ENCODE assay signal across 26 cellular contexts in the genomic region with DNA sequence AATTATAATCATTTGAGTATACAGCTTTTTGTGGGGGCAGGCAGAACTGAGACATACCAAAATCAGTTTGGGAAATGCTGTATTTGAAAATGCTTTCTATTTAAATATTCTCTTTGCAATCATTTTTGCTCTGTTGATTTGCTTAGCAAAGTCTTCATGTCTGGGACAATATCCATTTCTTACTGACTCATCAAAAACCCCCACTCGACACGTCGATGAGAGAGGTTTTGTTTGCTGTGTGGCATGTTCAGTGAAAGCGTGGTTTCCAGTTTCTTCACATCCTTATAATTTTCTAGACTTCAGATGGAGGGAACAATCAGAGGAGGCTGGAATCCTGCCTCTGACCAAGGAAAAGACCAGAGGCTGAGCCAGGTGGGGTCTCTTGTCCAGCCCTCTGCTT. TPM values are rescaled to one million over a fixed set of nuclear protein-coding genes. Genes with fewer than 3 reads are reported as not detected.
DNase-seq lines count a peak whose midpoint lies in the region; ATAC-seq, FAIRE-seq and TF ChIP-seq lines count a peak whose summit lies in the region.
"Had no signal": no experiment of that assay in that cellular context is flagged by ENCODE, and none has a peak within 500 bp of the region (broad histone marks: within the 10 kb centered on the region; RNA-seq: fewer than 3 reads in every experiment).

No MANE protein-coding gene starts in this region.

- no peak overlapping the region for H2BK12ac ChIP-seq in mesenchymal stem cell (ENCODE audit: low read length in 2 of 2)

- H2AK5ac ChIP-seq in mesenchymal stem cell (ENCODE audit: low read length, severe bottlenecking) = no peak overlapping the region

- no peak overlapping the region for H3K18ac ChIP-seq in mesenchymal stem cell (ENCODE audit: low read depth in 1 of 2, low read length in 2 of 2)

- no peak for FAIRE-seq in kidney (lab: Jason Lieb, UNC)
- FAIRE-seq: pancreas had no signal

- no peaks in the 10 kb centered on the region for H3K36me3 Mint-ChIP-seq in activated CD4-positive, alpha-beta T cell treated with anti-CD3 and anti-CD28 coated beads for 36 hours (ENCODE audit: low read depth)
- peaks cover 16% of the 10 kb centered on the region for H3K36me3 Mint-ChIP-seq in chondrocyte (ENCODE audit: low read depth)
- H3K36me3 Mint-ChIP-seq: CD4-positive, CD25-positive, alpha-beta regulatory T cell; IgD-negative memory B cell; stimulated activated memory B cell treated with anti-CD40 and anti-IgM and Interleukin-4, amounts not matched to agents 10 μg/mL and 1 μg/mL and 100 μg/mL, for 72 hours had no signal

- H3K4me3 ChIP-seq in mesenchymal stem cell (ENCODE audit: insufficient read depth in 1 of 2, low read depth in 1 of 2, low read length in 2 of 2) = no peak overlapping the region
- H3K4me3 ChIP-seq in tibial artery = no peak overlapping the region
- no peak overlapping the region for H3K4me3 ChIP-seq in kidney (ENCODE audit: low read length in 2 of 2)
- H3K4me3 ChIP-seq: colonic mucosa, hepatocyte, pancreas, PC-9, spleen had no signal

- peaks cover 2% of the 10 kb centered on the region for H3K27me3 Mint-ChIP-seq in activated CD4-positive, alpha-beta T cell treated with anti-CD3 and anti-CD28 coated beads for 36 hours
- no peaks in the 10 kb centered on the region for H3K27me3 Mint-ChIP-seq in chondrocyte (ENCODE audit: low read depth)

- intact Hi-C loops in activated CD4-positive, alpha-beta T cell treated with anti-CD3 and anti-CD28 coated beads for 36 hours (cut with DNase I, micrococcal nuclease) = no loop called here
- intact Hi-C loops in tibial artery (cut with DNase I; ENCODE audit: low total_unique reads) = no loop called here
- intact Hi-C loops in kidney (cut with DNase I) = no loop called here

- H3K23ac ChIP-seq in mesenchymal stem cell (ENCODE audit: low read length in 2 of 2) = no peak overlapping the region

- H3K27me3 ChIP-seq in mesenchymal stem cell (ENCODE audit: control insufficient read depth in 1 of 2, insufficient read depth in 1 of 2, low read length in 2 of 2) (peaks cover 0 to 4% of the 10 kb centered on the region in 2 experiments), tibial artery (no peaks in the 10 kb centered on the region)
- H3K27me3 ChIP-seq: colonic mucosa, hepatocyte, pancreas had no signal

- peaks cover 16% of the 10 kb centered on the region for H3K4me1 Mint-ChIP-seq in activated CD4-positive, alpha-beta T cell treated with anti-CD3 and anti-CD28 coated beads for 36 hours
- peaks cover 99% of the 10 kb centered on the region for H3K4me1 Mint-ChIP-seq in chondrocyte (ENCODE audit: low read depth)
- H3K4me1 Mint-ChIP-seq: IgD-negative memory B cell; stimulated activated memory B cell treated with anti-CD40 and anti-IgM and Interleukin-4, amounts not matched to agents 10 μg/mL and 1 μg/mL and 100 μg/mL, for 72 hours had no signal

- ATAC-seq in activated CD4-positive, alpha-beta T cell treated with anti-CD3 and anti-CD28 coated beads for 36 hours = no peak
- ATAC-seq in GM19455 (IDR thresholded peaks at IDR 0.05; ENCODE audit: unreplicated experiment) = no peak
- ATAC-seq: pancreas; stimulated activated memory B cell treated with anti-CD40 and anti-IgM and Interleukin-4, amounts not matched to agents 10 μg/mL and 1 μg/mL and 100 μg/mL, for 72 hours had no signal

- no peak overlapping the region for H2BK120ac ChIP-seq in mesenchymal stem cell (ENCODE audit: low read depth, low read length)

- H3K27ac ChIP-seq in mesenchymal stem cell (ENCODE audit: low read length, poor library complexity, severe bottlenecking) = no peak overlapping the region
- peak overlapping the region; percentile 76 to 91 for H3K27ac ChIP-seq in tibial artery
- H3K27ac ChIP-seq in kidney (ENCODE audit: low read depth in 2 of 2, low read length in 2 of 2) = no peak overlapping the region
- H3K27ac ChIP-seq: colonic mucosa, hepatocyte, pancreas, PC-9, spleen had no signal

- H4K8ac ChIP-seq in mesenchymal stem cell (ENCODE audit: low read length) = no peak overlapping the region

- no CpG with 5 or more reads among the region's 4 CpGs for WGBS in mesenchymal stem cell

- H3K4me1 ChIP-seq in mesenchymal stem cell (ENCODE audit: control insufficient read depth, insufficient read depth, low read depth, low read length) (peaks cover 20% of the 10 kb centered on the region), tibial artery (peaks cover 5 to 87% (median 61%) of the 10 kb centered on the region in 4 donors), kidney (ENCODE audit: control insufficient read depth in 1 of 2, insufficient read depth in 1 of 2, low read depth in 1 of 2, low read length in 2 of 2) (peaks cover 0 to 12% of the 10 kb centered on the region in 2 donors)
- H3K4me1 ChIP-seq: colonic mucosa, pancreas had no signal

- H3K9ac ChIP-seq in mesenchymal stem cell (ENCODE audit: low read length) (peak overlapping the region; percentile 56), kidney (ENCODE audit: low read length in 2 of 2) (no peak overlapping the region)

- no peak overlapping the region for H2AFZ ChIP-seq in mesenchymal stem cell (ENCODE audit: low read depth, low read length)
- H2AFZ ChIP-seq: hepatocyte, PC-9 had no signal

- no peak overlapping the region for H2BK5ac ChIP-seq in mesenchymal stem cell (ENCODE audit: low read depth, low read length, poor library complexity, severe bottlenecking)

- no peak overlapping the region for H3K4ac ChIP-seq in mesenchymal stem cell (ENCODE audit: low read depth in 1 of 2, low read length in 2 of 2)

- no peak overlapping the region for H4K91ac ChIP-seq in mesenchymal stem cell (ENCODE audit: low read length)

- peaks cover 11% of the 10 kb centered on the region for H3K79me1 ChIP-seq in mesenchymal stem cell (replicated peaks; ENCODE audit: low read length, poor library complexity, severe bottlenecking)

- no peak overlapping the region for H2BK15ac ChIP-seq in mesenchymal stem cell (ENCODE audit: low read depth, poor library complexity, severe bottlenecking)

- H3K36me3 ChIP-seq in mesenchymal stem cell (ENCODE audit: control insufficient read depth in 1 of 2, insufficient read depth in 2 of 2, low read depth in 1 of 2, low read length in 2 of 2) (peaks cover 23 to 72% of the 10 kb centered on the region in 2 experiments), tibial artery (peaks cover 0 to 4% (median 0%) of the 10 kb centered on the region in 3 donors), kidney (ENCODE audit: control insufficient read depth in 1 of 2, insufficient read depth in 2 of 2, low read length in 2 of 2) (no peaks in the 10 kb centered on the region)
- H3K36me3 ChIP-seq: colonic mucosa, pancreas, spleen had no signal

- TF ChIP-seq CTCF in chondrocyte (IDR thresholded peaks at IDR 0.05) = no peak
- no peak for TF ChIP-seq CTCF in tibial artery (IDR thresholded peaks at IDR 0.05)
- no peak for TF ChIP-seq CTCF in kidney (IDR thresholded peaks at IDR 0.05; ENCODE audit: borderline replicate concordance, extremely low read depth, insufficient read depth)

- no peak overlapping the region for H3K4me2 ChIP-seq in mesenchymal stem cell (ENCODE audit: low read length, poor library complexity, severe bottlenecking)
- H3K4me2 ChIP-seq: hepatocyte, PC-9 had no signal

- CTCF ChIA-PET in activated CD4-positive, alpha-beta T cell treated with anti-CD3 and anti-CD28 coated beads for 36 hours (lab: Charles Lee) = interaction anchor here (0.7 to 1.9 kb wide), 4 partner anchors 11 to 75 kb away, joined by 3 to 5 read pairs (median 4); no protein-coding TSS in a partner anchor

- H3K9me3 ChIP-seq in mesenchymal stem cell (ENCODE audit: control insufficient read depth, low read length) (no peaks in the 10 kb centered on the region), tibial artery (no peaks in the 10 kb centered on the region), kidney (ENCODE audit: control insufficient read depth in 1 of 2, low read length in 2 of 2) (no peaks in the 10 kb centered on the region)
- H3K9me3 ChIP-seq: colonic mucosa, pancreas, spleen had no signal

- POLR2A ChIA-PET in activated CD4-positive, alpha-beta T cell treated with anti-CD3 and anti-CD28 coated beads for 36 hours (lab: Charles Lee) = no interaction called here

- peak; percentile 13 for DNase-seq in activated CD4-positive, alpha-beta T cell treated with anti-CD3 and anti-CD28 coated beads for 36 hours
- DNase-seq in activated CD4-positive, alpha-beta T cell treated with anti-CD3 and anti-CD28 coated beads for 1 hour = no peak
- DNase-seq in chondrocyte (ENCODE audit: low spot score) = no peak
- no peak for DNase-seq in mesenchymal stem cell
- no peak for DNase-seq in tibial artery
- DNase-seq in epidermal melanocyte (ENCODE audit: insufficient read length, low spot score) = no peak
- no peak for DNase-seq in kidney
- DNase-seq: 8988T; activated CD4-positive, alpha-beta T cell treated with anti-CD3 and anti-CD28 coated beads, Interleukin-2, amount 50 U/mL, for 1 hour; activated T-cell treated with anti-CD3 and anti-CD28 coated beads, Interleukin-2, amount 50 U/mL, for 4 hours; CD4-positive, CD25-positive, alpha-beta regulatory T cell; colonic mucosa; DMS79; erythroblast; NCI-H1048; NCI-H2081 treated with DMSO at 0.1 percent for 48 hours; NCI-H526; pancreas; PC-9; spleen had no signal

- H3K4me3 Mint-ChIP-seq in activated CD4-positive, alpha-beta T cell treated with anti-CD3 and anti-CD28 coated beads for 36 hours = no peak overlapping the region
- H3K4me3 Mint-ChIP-seq in chondrocyte (ENCODE audit: unreplicated experiment) = no peak overlapping the region
- H3K4me3 Mint-ChIP-seq: activated T-cell treated with anti-CD3 and anti-CD28 coated beads, Interleukin-2, amount 50 U/mL, for 4 hours; CD4-positive, CD25-positive, alpha-beta regulatory T cell; IgD-negative memory B cell; stimulated activated memory B cell treated with anti-CD40 and anti-IgM and Interleukin-4, amounts not matched to agents 10 μg/mL and 1 μg/mL and 100 μg/mL, for 72 hours had no signal

- H3K14ac ChIP-seq in mesenchymal stem cell (ENCODE audit: low read length in 2 of 2) = no peak overlapping the region

- no peaks in the 10 kb centered on the region for H3K9me3 Mint-ChIP-seq in activated CD4-positive, alpha-beta T cell treated with anti-CD3 and anti-CD28 coated beads for 36 hours (ENCODE audit: low read depth)
- no peaks in the 10 kb centered on the region for H3K9me3 Mint-ChIP-seq in chondrocyte (ENCODE audit: low read depth)
- H3K9me3 Mint-ChIP-seq: activated T-cell treated with anti-CD3 and anti-CD28 coated beads, Interleukin-2, amount 50 U/mL, for 4 hours; CD4-positive, CD25-positive, alpha-beta regulatory T cell; IgD-negative memory B cell; stimulated activated memory B cell treated with anti-CD40 and anti-IgM and Interleukin-4, amounts not matched to agents 10 μg/mL and 1 μg/mL and 100 μg/mL, for 72 hours had no signal

- H3K27ac Mint-ChIP-seq in activated CD4-positive, alpha-beta T cell treated with anti-CD3 and anti-CD28 coated beads for 36 hours = no peak overlapping the region
- H3K27ac Mint-ChIP-seq in chondrocyte (ENCODE audit: unreplicated experiment) = peak overlapping the region; percentile 96
- H3K27ac Mint-ChIP-seq: CD4-positive, CD25-positive, alpha-beta regulatory T cell; IgD-negative memory B cell; stimulated activated memory B cell treated with anti-CD40 and anti-IgM and Interleukin-4, amounts not matched to agents 10 μg/mL and 1 μg/mL and 100 μg/mL, for 72 hours had no signal

RNA-seq across cellular contexts. Expression of gene HTRA1, which starts 28.9 kb away (rescaled TPM):
- not detected for total RNA-seq in activated CD4-positive, alpha-beta T cell treated with anti-CD3 and anti-CD28 coated beads for 36 hours
- total RNA-seq in chondrocyte = 1,260 to 1,504 TPM (median 1,485 TPM) in 3 replicates
- 204 TPM for polyA plus RNA-seq in mesenchymal stem cell (2013, experiment 1 of 2)
- 204 TPM for polyA plus RNA-seq in mesenchymal stem cell (2013, experiment 2 of 2)
- total RNA-seq in kidney = 86.0 TPM
- polyA plus RNA-seq in kidney (ENCODE audit: insufficient read depth, low read depth, low replicate concordance) = 345 TPM
- total RNA-seq: CD4-positive, CD25-positive, alpha-beta regulatory T cell had no signal
- polyA plus RNA-seq: CD4-positive, CD25-positive, alpha-beta regulatory T cell; IgD-negative memory B cell had no signal

RNA-seq across cellular contexts. Expression of gene ARMS2, which starts 35.8 kb away (rescaled TPM):
- total RNA-seq in activated CD4-positive, alpha-beta T cell treated with anti-CD3 and anti-CD28 coated beads for 36 hours = not detected
- total RNA-seq in chondrocyte = 0.62 to 1.1 TPM in 2 of 3 replicates, not detected in the other
- not detected for polyA plus RNA-seq in mesenchymal stem cell (2013, experiment 1 of 2)
- polyA plus RNA-seq in mesenchymal stem cell (2013, experiment 2 of 2) = not detected
- not detected for total RNA-seq in kidney
- polyA plus RNA-seq in kidney (ENCODE audit: insufficient read depth, low read depth, low replicate concordance) = not detected
- total RNA-seq: activated T-cell treated with anti-CD3 and anti-CD28 coated beads, Interleukin-2, amount 50 U/mL, for 4 hours; CD4-positive, CD25-positive, alpha-beta regulatory T cell; colonic mucosa; hepatocyte; pancreas; PC-9; spleen; ureter had no signal
- polyA plus RNA-seq: adipose tissue; CD4-positive, CD25-positive, alpha-beta regulatory T cell; hepatocyte; IgD-negative memory B cell; pancreas; spleen had no signal

Comparison
In these comparisons a context has a peak if more than half of its experiments do, and no peak if none do; other contexts are left out.
1. H3K27ac ChIP-seq: peak in tibial artery (2 of 2); none in mesenchymal stem cell (single experiment) and kidney (0 of 2).
2. RNA of gene HTRA1, which starts 28.9 kb away (total RNA-seq): 1,260 to 1,504 TPM in chondrocyte and 86.0 TPM in kidney (single experiment); not detected in activated CD4-positive, alpha-beta T cell treated with anti-CD3 and anti-CD28 coated beads for 36 hours; every median in the first group is over 10 times any median in the second.